33 cellular contexts compared by ENCODE assay signal in the genomic region with DNA sequence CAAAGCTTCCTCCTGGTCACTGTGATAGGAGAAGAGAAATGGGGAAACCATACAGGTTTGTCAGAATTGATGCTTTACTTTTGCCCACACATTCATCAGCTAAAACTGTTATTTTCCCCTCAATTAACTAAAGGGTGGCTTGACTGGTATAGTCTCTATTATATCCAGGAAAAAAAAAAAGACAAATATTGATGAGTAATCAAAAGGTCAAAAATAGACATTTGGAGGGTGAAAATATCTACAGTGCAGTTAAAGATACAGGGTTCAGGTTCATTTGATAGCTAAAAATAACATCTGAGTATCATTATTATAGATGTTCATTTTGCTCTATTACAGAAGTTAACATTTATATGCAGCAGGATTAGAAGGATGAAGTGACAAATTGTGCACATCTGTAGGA.
"Had no signal": no experiment of that assay in that cellular context is flagged by ENCODE, and none has a peak within 500 bp of the region (broad histone marks: within the 10 kb centered on the region; RNA-seq: fewer than 3 reads in every experiment).

No MANE protein-coding gene starts in this region.

- ATAC-seq: activated naive CD4-positive, alpha-beta T cell treated with anti-CD3 and anti-CD28 coated beads, Interleukin-2, amount 50 U/mL, for 72 hours; activated naive CD8-positive, alpha-beta T cell treated with anti-CD3 and anti-CD28 coated beads, Interleukin-2, amount 50 U/mL, for 24 hours; activated T-cell treated with anti-CD3 and anti-CD28 coated beads, Interleukin-2, amount 50 U/mL, for 4 hours; activated T-cell treated with anti-CD3 and anti-CD28 coated beads, Interleukin-2, amount 50 U/mL, for 72 hours; activated T-helper 17 cell treated with anti-CD3 and anti-CD28 coated beads, Interleukin-2, amount 50 U/mL, for 72 hours; body of pancreas had no signal

- H3K4me3 ChIP-seq: adrenal gland, ascending aorta, body of pancreas, breast epithelium, cardiac muscle cell had no signal

- H3K27ac ChIP-seq: adrenal gland, ascending aorta, body of pancreas, brain microvascular endothelial cell, breast epithelium, cardiac muscle cell had no signal

- DNase-seq: activated effector memory CD4-positive, alpha-beta T cell treated with anti-CD3 and anti-CD28 coated beads, Interleukin-2, amount 50 U/mL, for 16 hours; activated effector memory CD4-positive, alpha-beta T cell treated with Interleukin-2 at 50 U/mL for 16 hours; activated gamma-delta T cell; activated gamma-delta T cell treated with Interleukin-2 at 50 U/mL for 16 hours; activated naive CD4-positive, alpha-beta T cell; activated naive CD4-positive, alpha-beta T cell treated with anti-CD3 and anti-CD28 coated beads for 36 hours; activated naive CD4-positive, alpha-beta T cell treated with anti-CD3 and anti-CD28 coated beads, Interleukin-2, amount 10 ng/mL, durations not matched to agents 7 days and 5 days; activated naive CD4-positive, alpha-beta T cell treated with anti-CD3 and anti-CD28 coated beads, Interleukin-2, amount 50 U/mL, for 16 hours; activated naive CD4-positive, alpha-beta T cell treated with Interleukin-2 at 50 U/mL for 16 hours; activated naive CD8-positive, alpha-beta T cell treated with anti-CD3 and anti-CD28 coated beads for 36 hours; activated naive CD8-positive, alpha-beta T cell treated with anti-CD3 and anti-CD28 coated beads, Interleukin-2, amount 10 ng/mL, durations not matched to agents 7 days and 5 days; activated naive CD8-positive, alpha-beta T cell treated with anti-CD3 and anti-CD28 coated beads, Interleukin-2, amount 50 U/mL, for 24 hours; activated T-cell treated with anti-CD3 and anti-CD28 coated beads, Interleukin-2, amount 50 U/mL, for 24 hours; activated T-cell treated with anti-CD3 and anti-CD28 coated beads, Interleukin-2, amount 50 U/mL, for 4 hours; activated T-cell treated with anti-CD3 and anti-CD28 coated beads, Interleukin-2, amount 50 U/mL, for 48 hours; activated T-cell treated with anti-CD3 and anti-CD28 coated beads, Interleukin-2, amount 50 U/mL, for 72 hours; adrenal gland; amniotic stem cell; amygdala; anterior cingulate cortex; aorta; body of pancreas; brain microvascular endothelial cell; caudate nucleus; central memory CD4-positive, alpha-beta T cell; cerebellar nuclear complex had no signal

- H3K27me3 ChIP-seq: adrenal gland, ascending aorta, body of pancreas, brain microvascular endothelial cell, breast epithelium, cardiac muscle cell had no signal

- H3K36me3 ChIP-seq: adrenal gland, ascending aorta, brain microvascular endothelial cell, breast epithelium, cardiac muscle cell had no signal

- H3K4me1 ChIP-seq: adrenal gland, ascending aorta, breast epithelium had no signal

- FAIRE-seq: astrocyte, bronchial epithelial cell had no signal

- H3K9me3 ChIP-seq: adrenal gland, breast epithelium had no signal
